Comparison of ENCODE assay signal across 1 cellular context in the genomic region with DNA sequence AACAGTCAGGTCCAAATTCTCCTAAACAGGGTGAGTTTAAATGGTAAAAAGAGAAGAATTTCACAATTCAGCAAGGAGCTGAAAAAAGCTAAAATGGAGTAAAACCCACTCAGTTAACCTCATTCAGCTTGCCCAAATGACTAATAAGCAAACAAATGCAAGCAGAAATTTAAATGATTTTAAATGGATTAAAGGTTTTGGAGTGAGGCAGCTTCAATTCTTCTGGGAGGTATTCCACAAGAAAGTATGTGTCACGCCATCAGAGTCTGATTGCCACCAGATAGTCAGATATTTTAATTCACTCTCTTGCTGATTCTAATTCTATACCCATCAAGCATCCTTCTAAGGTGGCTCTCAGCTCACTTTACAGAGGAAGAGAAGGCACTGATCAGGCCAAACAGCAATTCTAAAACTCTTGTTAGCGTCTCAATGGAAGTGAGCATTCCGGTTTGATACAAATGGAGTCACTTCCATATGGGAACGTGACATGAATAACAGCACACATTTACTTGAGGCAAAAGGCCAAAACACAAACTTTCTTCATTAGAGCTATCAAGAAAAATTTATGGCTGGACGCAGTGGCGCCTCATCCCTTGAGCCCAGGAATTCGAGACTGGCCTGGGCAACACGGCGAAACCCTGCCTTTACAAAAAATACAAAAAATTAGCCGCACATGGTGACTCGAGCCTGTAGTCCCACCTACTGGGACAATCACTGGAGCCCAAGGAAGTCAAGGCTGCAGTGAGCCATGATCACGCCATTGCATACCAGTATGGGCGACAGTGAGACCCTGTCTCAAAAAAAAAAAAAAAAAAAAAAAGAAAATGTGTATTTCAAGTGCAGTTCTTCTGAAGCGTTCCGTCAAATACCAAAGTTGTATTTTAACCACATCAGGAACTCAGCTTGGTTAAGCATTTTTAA.
TF ChIP-seq lines count a peak whose summit lies in the region.

No MANE protein-coding gene starts in this region.

TF ChIP-seq in SK-N-SH, 30 proteins besides CTCF, POLR2A, EP300 and RAD21 (continued from another document):
- TF ChIP-seq, protein P1, sequence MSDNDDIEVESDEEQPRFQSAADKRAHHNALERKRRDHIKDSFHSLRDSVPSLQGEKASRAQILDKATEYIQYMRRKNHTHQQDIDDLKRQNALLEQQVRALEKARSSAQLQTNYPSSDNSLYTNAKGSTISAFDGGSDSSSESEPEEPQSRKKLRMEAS (IDR thresholded peaks at IDR 0.05; ENCODE audit: low read depth) = no peak
